In genomic region chr4:110394871-110395270, GRCh38 we compare ENCODE assay signal across 20 cellular contexts.
DNase-seq lines count a peak whose midpoint lies in the region; ATAC-seq, FAIRE-seq and TF ChIP-seq lines count a peak whose summit lies in the region.
"Had no signal": no experiment of that assay in that cellular context is flagged by ENCODE, and none has a peak within 500 bp of the region (broad histone marks: within the 10 kb centered on the region; RNA-seq: fewer than 3 reads in every experiment).

No MANE protein-coding gene starts in this region.

- intact Hi-C loops in K562 (cut with micrococcal nuclease) (no loop called here), HepG2 (cut with micrococcal nuclease; ENCODE audit: unreplicated experiment) (no loop called here), cardiac septum (cut with DNase I) (no loop called here)

- FAIRE-seq in K562 (lab: Jason Lieb, UNC), result no peak
- FAIRE-seq in HepG2 (lab: Jason Lieb, UNC), result no peak
- FAIRE-seq: A204.1, G401.6 had no signal

- H3K36me3 ChIP-seq in K562 (ENCODE audit: control insufficient read depth, insufficient read depth, low read length), result no peaks in the 10 kb centered on the region
- H3K36me3 ChIP-seq in hepatocyte (replicated peaks; ENCODE audit: insufficient read depth, low read depth), result no peaks in the 10 kb centered on the region
- no peaks in the 10 kb centered on the region for H3K36me3 ChIP-seq in HepG2 (replicated peaks in 1 of 2; ENCODE audit: control insufficient read depth in 1 of 2, insufficient read depth in 2 of 2, low read length in 2 of 2)
- H3K36me3 ChIP-seq: BLaER1 had no signal

- H4K20me1 ChIP-seq in K562 (replicated peaks; ENCODE audit: control insufficient read depth, insufficient read depth, low read length), result no peaks in the 10 kb centered on the region
- H4K20me1 ChIP-seq in hepatocyte (ENCODE audit: insufficient read depth, poor library complexity, severe bottlenecking), result no peaks in the 10 kb centered on the region
- no peaks in the 10 kb centered on the region for H4K20me1 ChIP-seq in HepG2 (ENCODE audit: insufficient read depth, low read length)
- H4K20me1 ChIP-seq: BLaER1 had no signal

- no peaks in the 10 kb centered on the region for H3K79me2 ChIP-seq in K562 (ENCODE audit: control insufficient read depth, insufficient read depth, low read length)
- no peaks in the 10 kb centered on the region for H3K79me2 ChIP-seq in hepatocyte
- H3K79me2 ChIP-seq in HepG2 (ENCODE audit: insufficient read depth, low read length), result no peaks in the 10 kb centered on the region

- DNase-seq in K562 (ENCODE audit: extremely low read depth in 1 of 4, low spot score in 3 of 4), result no peak
- no peak for DNase-seq in hepatocyte (ENCODE audit: low spot score)
- no peak for DNase-seq in HepG2 (ENCODE audit: low spot score)
- DNase-seq in renal cortical epithelial cell (ENCODE audit: low read depth), result peak; percentile 16
- no peak for DNase-seq in cardiac septum (ENCODE audit: low spot score)
- DNase-seq in OCI-M1 (lab: John Stamatoyannopoulos, UW), result no peak
- no peak for DNase-seq in A172 (ENCODE audit: low spot score)
- DNase-seq: Caco-2; CD4-positive, CD25-positive, alpha-beta regulatory T cell; CD8-positive, alpha-beta T cell; DMS153; DND-41; GM23248; H9 had no signal

- in situ Hi-C loops in K562 (cut with MboI) (no loop called here), HepG2 (cut with HindIII; ENCODE audit: extremely low pct_ligation_motif_present, low pct_unique_long_range_greater_than_20kb) (no loop called here)

- TF ChIP-seq RAD21 in K562 (CRISPR knock-in tag; conservative IDR thresholded peaks at IDR 0.05 in 1 of 2, IDR thresholded peaks at IDR 0.05 in 1 of 2) (no peak), HepG2 (CRISPR knock-in tag; IDR thresholded peaks at IDR 0.05) (no peak)

- ATAC-seq in K562, result no peak
- no peak for ATAC-seq in HepG2
- ATAC-seq in GM18909 (IDR thresholded peaks at IDR 0.05; ENCODE audit: poor library complexity, unreplicated experiment), result no peak
- ATAC-seq: CD8-positive, alpha-beta T cell; HCT116 had no signal

- H2AFZ ChIP-seq in K562 (ENCODE audit: low read depth, low read length), result no peak overlapping the region
- H2AFZ ChIP-seq in hepatocyte, result no peak overlapping the region
- H2AFZ ChIP-seq in HepG2 (ENCODE audit: low read length), result no peak overlapping the region
- H2AFZ ChIP-seq: GM23248 had no signal

- H3K4me1 ChIP-seq in K562 (replicated peaks in 1 of 2; ENCODE audit: control insufficient read depth in 2 of 2, insufficient read depth in 2 of 2, low read length in 2 of 2), result no peaks in the 10 kb centered on the region
- peaks cover 22% of the 10 kb centered on the region for H3K4me1 ChIP-seq in hepatocyte (ENCODE audit: insufficient read depth)
- H3K4me1 ChIP-seq in HepG2 (ENCODE audit: insufficient read depth, low read length), result no peaks in the 10 kb centered on the region
- H3K4me1 ChIP-seq: BLaER1, Caco-2 had no signal

- H3K4me2 ChIP-seq in K562 (ENCODE audit: insufficient read depth, low read length) (no peak overlapping the region), hepatocyte (no peak overlapping the region), HepG2 (ENCODE audit: low read depth, low read length) (no peak overlapping the region)
- H3K4me2 ChIP-seq: BLaER1 had no signal

- no TSS peak for BruUV-seq in K562 (replicated peaks; lab: Mats Ljungman, UMichigan)
- BruUV-seq in HepG2 (replicated peaks; lab: Mats Ljungman, UMichigan), result no TSS peak

- TF ChIP-seq EP300 in K562 (IDR thresholded peaks at IDR 0.05; ENCODE audit: low read length) (no peak), HepG2 (IDR thresholded peaks at IDR 0.05; ENCODE audit: low read depth in 2 of 2, low read length in 2 of 2) (no peak), HepG2 (CRISPR knock-in tag; IDR thresholded peaks at IDR 0.05; ENCODE audit: borderline replicate concordance) (no peak)

- TF ChIP-seq CTCF in K562 (IDR thresholded peaks at IDR 0.05 in 2 of 3, conservative IDR thresholded peaks at IDR 0.05 in 1 of 3; ENCODE audit: insufficient read depth in 2 of 3, low read depth in 1 of 3, low read length in 3 of 3) (no peak), hepatocyte (IDR thresholded peaks at IDR 0.05; ENCODE audit: poor library complexity) (no peak), HepG2 (CRISPR knock-in tag; IDR thresholded peaks at IDR 0.05) (no peak)

- H3K9me2 ChIP-seq in hepatocyte (replicated peaks; ENCODE audit: insufficient read depth), result no peaks in the 10 kb centered on the region

- CTCF ChIA-PET in K562 (lab: Yijun Ruan, JAX; ENCODE audit: low intra/inter-chr PET ratio) (no interaction called here), HepG2 (lab: Yijun Ruan, JAX; ENCODE audit: low intra/inter-chr PET ratio, low total read pairs) (no interaction called here)

- POLR2A ChIA-PET in K562 (lab: Yijun Ruan, JAX) (no interaction called here), HepG2 (lab: Yijun Ruan, JAX) (no interaction called here)

- no peak overlapping the region for H3K27ac ChIP-seq in K562 (ENCODE audit: extremely low read depth, low read depth, low read length)
- peak overlapping the region; percentile 30 for H3K27ac ChIP-seq in hepatocyte
- H3K27ac ChIP-seq in HepG2 (ENCODE audit: extremely low read length, insufficient read depth, low read length), result no peak overlapping the region
- H3K27ac ChIP-seq: BLaER1, C4-2B, GM23248 had no signal

- no peaks in the 10 kb centered on the region for H3K9me3 ChIP-seq in K562 (replicated peaks; ENCODE audit: control insufficient read depth, insufficient read depth, low read depth, low read length)
- H3K9me3 ChIP-seq in hepatocyte (ENCODE audit: low read depth), result no peaks in the 10 kb centered on the region
- no peaks in the 10 kb centered on the region for H3K9me3 ChIP-seq in HepG2 (ENCODE audit: low read length)
- H3K9me3 ChIP-seq: BLaER1, Caco-2 had no signal

- no peak for TF ChIP-seq POLR2A in K562 (conservative IDR thresholded peaks at IDR 0.05)
- no peak for TF ChIP-seq POLR2A in HepG2 (IDR thresholded peaks at IDR 0.05; ENCODE audit: insufficient read depth in 1 of 2, low read depth in 2 of 2, low read length in 2 of 2)

- H3K27me3 ChIP-seq in K562 (ENCODE audit: control insufficient read depth in 2 of 2, insufficient read depth in 2 of 2, low read length in 2 of 2) (no peaks in the 10 kb centered on the region), hepatocyte (no peaks in the 10 kb centered on the region), HepG2 (ENCODE audit: control insufficient read depth in 1 of 2, insufficient read depth in 2 of 2, low read length in 2 of 2) (no peaks in the 10 kb centered on the region; a peak in 1 of 5 replicates)
- H3K27me3 ChIP-seq: BLaER1 had no signal

- no peak overlapping the region for H3K9ac ChIP-seq in K562 (ENCODE audit: insufficient read depth in 1 of 2, low read depth in 2 of 2, low read length in 2 of 2)
- no peak overlapping the region for H3K9ac ChIP-seq in HepG2 (ENCODE audit: insufficient read depth, low read depth, low read length)
- H3K9ac ChIP-seq: BLaER1, GM23248 had no signal

- H3K4me3 ChIP-seq in K562, result no peak overlapping the region
- no peak overlapping the region for H3K4me3 ChIP-seq in hepatocyte
- no peak overlapping the region for H3K4me3 ChIP-seq in HepG2 (replicated peaks in 1 of 3; ENCODE audit: insufficient read depth in 1 of 3, low read depth in 2 of 3, low read length in 3 of 3)
- H3K4me3 ChIP-seq: BLaER1, GM23248 had no signal

- no peaks in the 10 kb centered on the region for H3K9me1 ChIP-seq in K562 (ENCODE audit: control insufficient read depth, insufficient read depth, low read length)

TF ChIP-seq in K562, 482 proteins besides CTCF, POLR2A, EP300 and RAD21 (continues in another document):
- TF ChIP-seq CEBPB (tag; IDR thresholded peaks at IDR 0.05), result peak; percentile 42; the same call in 1 of the 2 replicates
- TF ChIP-seq RFX5 (IDR thresholded peaks at IDR 0.05; ENCODE audit: low read depth, low read length), result no peak
- no peak for TF ChIP-seq ZNF696 (CRISPR knock-in tag; conservative IDR thresholded peaks at IDR 0.05)
- TF ChIP-seq MBD2 (IDR thresholded peaks at IDR 0.05; ENCODE audit: borderline replicate concordance, low read depth), result no peak
- peak; percentile 49; the same call in 1 of the 2 replicates for TF ChIP-seq ATF3 (IDR thresholded peaks at IDR 0.05)
- no peak for TF ChIP-seq ATF3 (CRISPR knock-in tag; conservative IDR thresholded peaks at IDR 0.05)
- no peak for TF ChIP-seq RBBP5 (IDR thresholded peaks at IDR 0.05; ENCODE audit: borderline replicate concordance, insufficient read depth, low read length, poor library complexity, severe bottlenecking)
- TF ChIP-seq NBN (IDR thresholded peaks at IDR 0.05; ENCODE audit: low read depth), result no peak

TF ChIP-seq in HepG2, 621 proteins besides CTCF, POLR2A, EP300 and RAD21 (continues in another document):
- TF ChIP-seq HMGXB3 (CRISPR knock-in tag; IDR thresholded peaks at IDR 0.05; ENCODE audit: borderline replicate concordance), result no peak

Comparison
In these comparisons a context has a peak if more than half of its experiments do, and no peak if none do; other contexts are left out.
1. Of the 241 proteins assayed by ChIP-seq in both HepG2 and K562: peak only in HepG2: none; only in K562: CEBPG; in both: CEBPB; in neither: 237; mixed calls (peak in some experiments, not most) for 2.